ENCODE assay signal across 10 cellular contexts in genomic region chr2:173652311-173652710, GRCh38.
DNase-seq lines count a peak whose midpoint lies in the region; ATAC-seq and TF ChIP-seq lines count a peak whose summit lies in the region.
"Had no signal": no experiment of that assay in that cellular context is flagged by ENCODE, and none has a peak within 500 bp of the region (broad histone marks: within the 10 kb centered on the region; RNA-seq: fewer than 3 reads in every experiment).

No MANE protein-coding gene starts in this region.

- H3K27me3 Mint-ChIP-seq in HFFc6 (ENCODE audit: insufficient read depth), result no peaks in the 10 kb centered on the region; the same call in 1 of the 2 replicates

- no peak for TF ChIP-seq POLR2A in transverse colon (IDR thresholded peaks at IDR 0.05)

- H3K27me3 ChIP-seq in foreskin keratinocyte, result no peaks in the 10 kb centered on the region
- no peaks in the 10 kb centered on the region for H3K27me3 ChIP-seq in transverse colon
- H3K27me3 ChIP-seq in effector memory CD4-positive, alpha-beta T cell (replicated peaks; ENCODE audit: control insufficient read depth, insufficient read depth, low read length, poor library complexity, severe bottlenecking), result no peaks in the 10 kb centered on the region

- WGBS in transverse colon (ENCODE audit: low coverage in 1 of 2), 2 donors, result 67 to 81% methylated on average over 1 of the region's 1 CpG

- peak overlapping the region; percentile 70 for H3K4me3 Mint-ChIP-seq in HFFc6

- intact Hi-C loops in transverse colon (cut with DNase I; ENCODE audit: low total_unique reads), result no loop called here
- intact Hi-C loops in posterior vena cava (cut with DNase I), result no loop called here

- DNase-seq in HFFc6, result peak; percentile 89
- peak; percentile 20 for DNase-seq in SW480 (ENCODE audit: low spot score)
- DNase-seq in foreskin keratinocyte, result peak; percentile 91 to 95
- no peak for DNase-seq in transverse colon
- no peak for DNase-seq in posterior vena cava (ENCODE audit: low spot score)
- no peak for DNase-seq in effector memory CD4-positive, alpha-beta T cell
- DNase-seq: dorsolateral prefrontal cortex; NCI-H187; stimulated activated CD4-positive, alpha-beta T cell treated with anti-CD3 and anti-CD28 coated beads, Interleukin-12 subunit alpha, Interleukin-12 subunit beta, amount 100 ng/mL, for 4 hours had no signal

- H3K9me3 Mint-ChIP-seq in HFFc6, result no peaks in the 10 kb centered on the region

- in situ Hi-C loops in transverse colon (cut with MboI; ENCODE audit: low pct_ligation_motif_present in 1 of 4, low pct_unique_long_range_greater_than_20kb in 1 of 4, low sequenced_read_pairs in 3 of 4), result no loop called here

- H3K27ac ChIP-seq in foreskin keratinocyte, result peak overlapping the region; percentile 90
- H3K27ac ChIP-seq in transverse colon, result peak overlapping the region; percentile 5 to 49 (median 44)
- H3K27ac ChIP-seq in effector memory CD4-positive, alpha-beta T cell (ENCODE audit: insufficient read depth, low read length, poor library complexity, severe bottlenecking), result no peak overlapping the region
- H3K27ac ChIP-seq: dorsolateral prefrontal cortex had no signal

- H3K4me1 ChIP-seq in foreskin keratinocyte, result peaks cover 28% of the 10 kb centered on the region
- peaks cover 0 to 10% (median 0%) of the 10 kb centered on the region in 4 donors for H3K4me1 ChIP-seq in transverse colon
- H3K4me1 ChIP-seq in effector memory CD4-positive, alpha-beta T cell (ENCODE audit: control insufficient read depth, insufficient read depth, low read length, poor library complexity, severe bottlenecking), result no peaks in the 10 kb centered on the region

- no peak for TF ChIP-seq EP300 in transverse colon (IDR thresholded peaks at IDR 0.05; ENCODE audit: low read depth)

- no peaks in the 10 kb centered on the region for H3K36me3 ChIP-seq in transverse colon
- no peaks in the 10 kb centered on the region for H3K36me3 ChIP-seq in effector memory CD4-positive, alpha-beta T cell (ENCODE audit: control insufficient read depth, insufficient read depth, low read length)

- ATAC-seq in foreskin keratinocyte, result peak; percentile 76
- ATAC-seq in activated CD4-positive, CD25-positive, alpha-beta regulatory T cell treated with anti-CD3 and anti-CD28 coated beads, Interleukin-2, amount 50 U/mL, for 24 hours, result no peak

- no peak overlapping the region for H3K4me3 ChIP-seq in transverse colon
- no peak overlapping the region for H3K4me3 ChIP-seq in effector memory CD4-positive, alpha-beta T cell (ENCODE audit: insufficient read depth, low read depth, low read length, poor library complexity, severe bottlenecking)
- H3K4me3 ChIP-seq: dorsolateral prefrontal cortex had no signal

- peak overlapping the region; percentile 91 for H3K27ac Mint-ChIP-seq in HFFc6

- no peaks in the 10 kb centered on the region for H3K36me3 Mint-ChIP-seq in HFFc6 (ENCODE audit: low read depth)

- no peaks in the 10 kb centered on the region for H3K9me3 ChIP-seq in transverse colon
- no peaks in the 10 kb centered on the region for H3K9me3 ChIP-seq in effector memory CD4-positive, alpha-beta T cell (ENCODE audit: control insufficient read depth, low read length)

- peaks cover 42% of the 10 kb centered on the region for H3K4me1 Mint-ChIP-seq in HFFc6 (ENCODE audit: low read depth)

- no peak for TF ChIP-seq CTCF in HFFc6 (IDR thresholded peaks at IDR 0.05)
- no peak for TF ChIP-seq CTCF in foreskin keratinocyte (conservative IDR thresholded peaks at IDR 0.05)
- TF ChIP-seq CTCF in transverse colon (IDR thresholded peaks at IDR 0.05), result no peak

Comparison
In these comparisons a context has a peak if more than half of its experiments do, and no peak if none do; other contexts are left out.
1. DNase-seq: peak in HFFc6 (single experiment), SW480 (single experiment) and foreskin keratinocyte (2 of 2); none in transverse colon (single experiment), posterior vena cava (single experiment) and effector memory CD4-positive, alpha-beta T cell (0 of 3).